23 cellular contexts compared by ENCODE assay signal in genomic region chr2:23002234-23002633, GRCh38.
A peak's percentile ranks its signal among the peaks of the same experiment; 100 is the strongest.
DNase-seq lines count a peak whose midpoint lies in the region; ATAC-seq and TF ChIP-seq lines count a peak whose summit lies in the region.
"Had no signal": no experiment of that assay in that cellular context is flagged by ENCODE, and none has a peak within 500 bp of the region (broad histone marks: within the 10 kb centered on the region; RNA-seq: fewer than 3 reads in every experiment).

No MANE protein-coding gene starts in this region.

- H3K4me1 ChIP-seq in CD8-positive, alpha-beta T cell (ENCODE audit: insufficient read depth, low read length) = no peaks in the 10 kb centered on the region
- H3K4me1 ChIP-seq: heart left ventricle, Peyer's patch had no signal

- no peaks in the 10 kb centered on the region for H3K36me3 Mint-ChIP-seq in CD8-positive, alpha-beta T cell
- H3K36me3 Mint-ChIP-seq: activated naive CD4-positive, alpha-beta T cell treated with anti-CD3 and anti-CD28 coated beads, Interleukin-2, amount 50 U/mL, for 24 hours had no signal

- POLR2A ChIA-PET in CD8-positive, alpha-beta T cell (lab: Charles Lee) = no interaction called here

- H3K4me1 Mint-ChIP-seq in CD8-positive, alpha-beta T cell (ENCODE audit: low read depth) = no peaks in the 10 kb centered on the region
- H3K4me1 Mint-ChIP-seq: activated CD4-positive, alpha-beta memory T cell treated with anti-CD3 and anti-CD28 coated beads, Interleukin-2, amount 10 ng/mL, durations not matched to agents 7 days and 5 days; activated naive CD4-positive, alpha-beta T cell treated with anti-CD3 and anti-CD28 coated beads, Interleukin-2, amount 50 U/mL, for 24 hours; activated T-helper 17 cell treated with anti-CD3 and anti-CD28 coated beads, Interleukin-2, amount 50 U/mL, for 72 hours; B cell; stimulated activated naive CD8-positive, alpha-beta T cell treated with anti-CD3 and anti-CD28 coated beads, Interleukin-15, amount 100 ng/mL, for 72 hours had no signal

- no peaks in the 10 kb centered on the region for H3K27me3 Mint-ChIP-seq in CD8-positive, alpha-beta T cell (ENCODE audit: low read depth)
- H3K27me3 Mint-ChIP-seq: activated CD4-positive, alpha-beta memory T cell treated with anti-CD3 and anti-CD28 coated beads, Interleukin-2, amount 10 ng/mL, durations not matched to agents 7 days and 5 days; activated naive CD4-positive, alpha-beta T cell treated with anti-CD3 and anti-CD28 coated beads, Interleukin-2, amount 50 U/mL, for 24 hours; B cell; stimulated activated naive CD8-positive, alpha-beta T cell treated with anti-CD3 and anti-CD28 coated beads, Interleukin-15, amount 100 ng/mL, for 72 hours had no signal

- no peaks in the 10 kb centered on the region for H3K27me3 ChIP-seq in CD8-positive, alpha-beta T cell (ENCODE audit: insufficient read depth, low read length)
- H3K27me3 ChIP-seq: heart left ventricle, neutrophil, Peyer's patch had no signal

- no peak for ATAC-seq in CD8-positive, alpha-beta T cell
- ATAC-seq: activated T-helper 17 cell treated with anti-CD3 and anti-CD28 coated beads, Interleukin-2, amount 50 U/mL, for 72 hours; heart left ventricle; stimulated activated naive CD8-positive, alpha-beta T cell treated with anti-CD3 and anti-CD28 coated beads, Interleukin-15, amount 100 ng/mL, for 72 hours had no signal

- H3K4me3 ChIP-seq in retinal pigment epithelial cell (ENCODE audit: low read length) = no peak overlapping the region
- H3K4me3 ChIP-seq in CD8-positive, alpha-beta T cell (ENCODE audit: low read depth, low read length) = no peak overlapping the region
- H3K4me3 ChIP-seq: heart left ventricle, Peyer's patch had no signal

- no peak overlapping the region for H3K27ac ChIP-seq in CD8-positive, alpha-beta T cell (ENCODE audit: low read depth, low read length)
- H3K27ac ChIP-seq: heart left ventricle, neutrophil, Peyer's patch had no signal

- intact Hi-C loops in CD8-positive, alpha-beta T cell (cut with DNase I, micrococcal nuclease) = no loop called here

- TF ChIP-seq CTCF in retinal pigment epithelial cell (conservative IDR thresholded peaks at IDR 0.05; ENCODE audit: low read depth, low read length) = peak; percentile 14
- TF ChIP-seq CTCF in CD8-positive, alpha-beta T cell (IDR thresholded peaks at IDR 0.05) = no peak

- no peak overlapping the region for H3K27ac Mint-ChIP-seq in CD8-positive, alpha-beta T cell
- H3K27ac Mint-ChIP-seq: activated CD4-positive, alpha-beta memory T cell treated with anti-CD3 and anti-CD28 coated beads, Interleukin-2, amount 10 ng/mL, durations not matched to agents 7 days and 5 days; activated naive CD4-positive, alpha-beta T cell treated with anti-CD3 and anti-CD28 coated beads, Interleukin-2, amount 50 U/mL, for 24 hours; activated T-helper 17 cell treated with anti-CD3 and anti-CD28 coated beads, Interleukin-2, amount 50 U/mL, for 72 hours; B cell; stimulated activated naive CD8-positive, alpha-beta T cell treated with anti-CD3 and anti-CD28 coated beads, Interleukin-15, amount 100 ng/mL, for 72 hours had no signal

- CTCF ChIA-PET in CD8-positive, alpha-beta T cell (lab: Charles Lee) = no interaction called here

- no peaks in the 10 kb centered on the region for H3K9me3 ChIP-seq in CD8-positive, alpha-beta T cell (ENCODE audit: low read length)
- H3K9me3 ChIP-seq: heart left ventricle, neutrophil, Peyer's patch had no signal

- peak; percentile 12 for DNase-seq in NCI-H748 (lab: John Stamatoyannopoulos, UW; ENCODE audit: unreplicated experiment)
- DNase-seq in NCI-H748 treated with DMSO at 0.1 percent for 48 hours (lab: John Stamatoyannopoulos, UW) = no peak
- peak; percentile 4 for DNase-seq in NCI-H69 (lab: John Stamatoyannopoulos, UW)
- DNase-seq in islet precursor cell = peak; percentile 44
- DNase-seq in retinal pigment epithelial cell (ENCODE audit: low read depth) = no peak
- no peak for DNase-seq in CD8-positive, alpha-beta T cell
- DNase-seq in 8988T = no peak
- DNase-seq in OCI-M2 (lab: John Stamatoyannopoulos, UW; ENCODE audit: unreplicated experiment) = no peak
- DNase-seq: activated CD4-positive, alpha-beta memory T cell treated with anti-CD3 and anti-CD28 coated beads, Interleukin-2, amount 10 ng/mL, durations not matched to agents 7 days and 5 days; activated CD4-positive, CD25-positive, alpha-beta regulatory T cell treated with anti-CD3 and anti-CD28 coated beads, Interleukin-2, amount 50 U/mL, for 72 hours; amygdala; DMS79 treated with DMSO at 0.1 percent for 48 hours; effector CD4-positive, alpha-beta T cell; GF-D8; heart left ventricle; KBM-7; NCI-H1436 treated with DMSO at 0.1 percent for 48 hours; Peyer's patch; stimulated activated naive CD8-positive, alpha-beta T cell treated with anti-CD3 and anti-CD28 coated beads, Interleukin-15, amount 100 ng/mL, for 72 hours had no signal

- no peaks in the 10 kb centered on the region for H3K9me3 Mint-ChIP-seq in CD8-positive, alpha-beta T cell
- H3K9me3 Mint-ChIP-seq: activated CD4-positive, alpha-beta memory T cell treated with anti-CD3 and anti-CD28 coated beads, Interleukin-2, amount 10 ng/mL, durations not matched to agents 7 days and 5 days; stimulated activated naive CD8-positive, alpha-beta T cell treated with anti-CD3 and anti-CD28 coated beads, Interleukin-15, amount 100 ng/mL, for 72 hours had no signal

- no peak overlapping the region for H3K4me3 Mint-ChIP-seq in CD8-positive, alpha-beta T cell
- H3K4me3 Mint-ChIP-seq: activated CD4-positive, alpha-beta memory T cell treated with anti-CD3 and anti-CD28 coated beads, Interleukin-2, amount 10 ng/mL, durations not matched to agents 7 days and 5 days; activated naive CD4-positive, alpha-beta T cell treated with anti-CD3 and anti-CD28 coated beads, Interleukin-2, amount 50 U/mL, for 24 hours; activated T-helper 17 cell treated with anti-CD3 and anti-CD28 coated beads, Interleukin-2, amount 50 U/mL, for 72 hours; B cell; stimulated activated naive CD8-positive, alpha-beta T cell treated with anti-CD3 and anti-CD28 coated beads, Interleukin-15, amount 100 ng/mL, for 72 hours had no signal

- H3K36me3 ChIP-seq in CD8-positive, alpha-beta T cell (ENCODE audit: insufficient read depth, low read length) = no peaks in the 10 kb centered on the region
- H3K36me3 ChIP-seq: heart left ventricle, neutrophil, Peyer's patch had no signal

Comparison
In these comparisons a context has a peak if more than half of its experiments do, and no peak if none do; other contexts are left out.
1. DNase-seq: peak in NCI-H748 (single experiment), NCI-H69 (single experiment) and islet precursor cell (single experiment); none in NCI-H748 treated with DMSO at 0.1 percent for 48 hours (single experiment), retinal pigment epithelial cell (single experiment), CD8-positive, alpha-beta T cell (0 of 7), 8988T (single experiment) and OCI-M2 (single experiment).